8 cellular contexts compared by ENCODE assay signal in genomic region chr7:1466524-1467271, GRCh38. TPM values are rescaled to one million over a fixed set of nuclear protein-coding genes. Genes with fewer than 3 reads are reported as not detected.
DNase-seq lines count a peak whose midpoint lies in the region; ATAC-seq, FAIRE-seq and TF ChIP-seq lines count a peak whose summit lies in the region.

No MANE protein-coding gene starts in this region.

- H3K4me1 Mint-ChIP-seq in glutamatergic neuron (ENCODE audit: low read depth, unreplicated experiment): no peaks in the 10 kb centered on the region
- H3K4me1 Mint-ChIP-seq in progenitor cell of endocrine pancreas (ENCODE audit: low read depth): peaks cover 5% of the 10 kb centered on the region
- peaks cover 7% of the 10 kb centered on the region for H3K4me1 Mint-ChIP-seq in CD8-positive, alpha-beta T cell (ENCODE audit: low read depth)
- no peaks in the 10 kb centered on the region for H3K4me1 Mint-ChIP-seq in activated CD4-positive, alpha-beta T cell treated with anti-CD3 and anti-CD28 coated beads for 36 hours

- no peaks in the 10 kb centered on the region for H3K27me3 ChIP-seq in SJSA1 (replicated peaks)
- no peaks in the 10 kb centered on the region for H3K27me3 ChIP-seq in CD8-positive, alpha-beta T cell (ENCODE audit: insufficient read depth, low read length)

- H3K4me3 ChIP-seq in SJSA1: no peak overlapping the region
- H3K4me3 ChIP-seq in CD8-positive, alpha-beta T cell (ENCODE audit: low read depth, low read length): no peak overlapping the region

- POLR2A ChIA-PET in CD8-positive, alpha-beta T cell (lab: Charles Lee): no interaction called here
- POLR2A ChIA-PET in activated CD4-positive, alpha-beta T cell treated with anti-CD3 and anti-CD28 coated beads for 36 hours (lab: Charles Lee): interaction anchor here (0.6 kb wide), 1 partner anchor 57 kb away, joined by 3 read pairs; no protein-coding TSS in a partner anchor

- DNase-seq in SJSA1 (ENCODE audit: low read depth in 1 of 2, low spot score in 2 of 2) (peak; percentile 29 to 65), glutamatergic neuron (peak; percentile 62), progenitor cell of endocrine pancreas (ENCODE audit: low spot score, unreplicated experiment) (no peak), Ammon's horn (ENCODE audit: low spot score) (no peak), NCI-H2081 (lab: John Stamatoyannopoulos, UW) (no peak)
- no peak for DNase-seq in CD8-positive, alpha-beta T cell
- DNase-seq in activated CD4-positive, alpha-beta T cell treated with anti-CD3 and anti-CD28 coated beads for 36 hours: no peak

- ATAC-seq in CD8-positive, alpha-beta T cell: no peak
- ATAC-seq in activated CD4-positive, alpha-beta T cell treated with anti-CD3 and anti-CD28 coated beads for 36 hours: no peak

- H3K27ac Mint-ChIP-seq in glutamatergic neuron (ENCODE audit: unreplicated experiment) (no peak overlapping the region), progenitor cell of endocrine pancreas (peak overlapping the region; percentile 24)
- H3K27ac Mint-ChIP-seq in CD8-positive, alpha-beta T cell: no peak overlapping the region
- no peak overlapping the region for H3K27ac Mint-ChIP-seq in activated CD4-positive, alpha-beta T cell treated with anti-CD3 and anti-CD28 coated beads for 36 hours

- no peaks in the 10 kb centered on the region for H3K9me3 ChIP-seq in SJSA1 (replicated peaks)
- no peaks in the 10 kb centered on the region for H3K9me3 ChIP-seq in CD8-positive, alpha-beta T cell (ENCODE audit: low read length)

- CTCF ChIA-PET in CD8-positive, alpha-beta T cell (lab: Charles Lee): no interaction called here
- CTCF ChIA-PET in activated CD4-positive, alpha-beta T cell treated with anti-CD3 and anti-CD28 coated beads for 36 hours (lab: Charles Lee): no interaction called here

- no peaks in the 10 kb centered on the region for H3K36me3 Mint-ChIP-seq in glutamatergic neuron (ENCODE audit: unreplicated experiment)
- no peaks in the 10 kb centered on the region for H3K36me3 Mint-ChIP-seq in progenitor cell of endocrine pancreas (ENCODE audit: insufficient read depth)
- peaks cover 2% of the 10 kb centered on the region for H3K36me3 Mint-ChIP-seq in CD8-positive, alpha-beta T cell
- no peaks in the 10 kb centered on the region for H3K36me3 Mint-ChIP-seq in activated CD4-positive, alpha-beta T cell treated with anti-CD3 and anti-CD28 coated beads for 36 hours (ENCODE audit: low read depth)

- intact Hi-C loops in CD8-positive, alpha-beta T cell (cut with DNase I, micrococcal nuclease): no loop called here
- intact Hi-C loops in activated CD4-positive, alpha-beta T cell treated with anti-CD3 and anti-CD28 coated beads for 36 hours (cut with DNase I, micrococcal nuclease): no loop called here

- TF ChIP-seq CTCF in glutamatergic neuron (IDR thresholded peaks at IDR 0.05; ENCODE audit: partially characterized antibody, unreplicated experiment): no peak
- TF ChIP-seq CTCF in progenitor cell of endocrine pancreas (IDR thresholded peaks at IDR 0.05; ENCODE audit: unreplicated experiment): no peak
- TF ChIP-seq CTCF in CD8-positive, alpha-beta T cell (IDR thresholded peaks at IDR 0.05): no peak

- H3K27me3 Mint-ChIP-seq in glutamatergic neuron (ENCODE audit: unreplicated experiment): no peaks in the 10 kb centered on the region
- peaks cover 6% of the 10 kb centered on the region for H3K27me3 Mint-ChIP-seq in progenitor cell of endocrine pancreas
- H3K27me3 Mint-ChIP-seq in CD8-positive, alpha-beta T cell (ENCODE audit: low read depth): no peaks in the 10 kb centered on the region
- H3K27me3 Mint-ChIP-seq in activated CD4-positive, alpha-beta T cell treated with anti-CD3 and anti-CD28 coated beads for 36 hours: no peaks in the 10 kb centered on the region

- H3K4me1 ChIP-seq in SJSA1 (replicated peaks): peaks cover 9% of the 10 kb centered on the region
- H3K4me1 ChIP-seq in CD8-positive, alpha-beta T cell (ENCODE audit: insufficient read depth, low read length): no peaks in the 10 kb centered on the region

- H3K9me3 Mint-ChIP-seq in glutamatergic neuron (ENCODE audit: unreplicated experiment) (peaks cover 2% of the 10 kb centered on the region), progenitor cell of endocrine pancreas (ENCODE audit: low read depth) (no peaks in the 10 kb centered on the region)
- H3K9me3 Mint-ChIP-seq in CD8-positive, alpha-beta T cell: no peaks in the 10 kb centered on the region
- no peaks in the 10 kb centered on the region for H3K9me3 Mint-ChIP-seq in activated CD4-positive, alpha-beta T cell treated with anti-CD3 and anti-CD28 coated beads for 36 hours (ENCODE audit: low read depth)

- H3K36me3 ChIP-seq in SJSA1: peaks cover 34% of the 10 kb centered on the region
- H3K36me3 ChIP-seq in CD8-positive, alpha-beta T cell (ENCODE audit: insufficient read depth, low read length): no peaks in the 10 kb centered on the region

- peak; percentile 82 for FAIRE-seq in G401.6 (lab: Jason Lieb, UNC)

- H3K27ac ChIP-seq in SJSA1: no peak overlapping the region
- no peak overlapping the region for H3K27ac ChIP-seq in CD8-positive, alpha-beta T cell (ENCODE audit: low read depth, low read length)

- H3K4me3 Mint-ChIP-seq in glutamatergic neuron (ENCODE audit: unreplicated experiment) (no peak overlapping the region), progenitor cell of endocrine pancreas (ENCODE audit: low read depth) (no peak overlapping the region)
- no peak overlapping the region for H3K4me3 Mint-ChIP-seq in CD8-positive, alpha-beta T cell
- no peak overlapping the region for H3K4me3 Mint-ChIP-seq in activated CD4-positive, alpha-beta T cell treated with anti-CD3 and anti-CD28 coated beads for 36 hours

RNA-seq across cellular contexts. Expression of gene MICALL2, which starts 7.4 kb away (rescaled TPM):
- total RNA-seq in SJSA1 (2014; rRNA removed; shearing (Covaris generic)): 4.0 and 7.7 TPM in 2 replicates
- total RNA-seq in glutamatergic neuron (ENCODE audit: unreplicated experiment) (28.0 TPM), progenitor cell of endocrine pancreas (12.7 and 13.9 TPM in 2 replicates)
- 1 to 10 TPM; 1.2 to 2.1 TPM for total RNA-seq in CD8-positive, alpha-beta T cell
- 1 to 10 TPM; 1.9 to 2.7 TPM for total RNA-seq in activated CD4-positive, alpha-beta T cell treated with anti-CD3 and anti-CD28 coated beads for 36 hours

RNA-seq across cellular contexts. Expression of gene INTS1, which starts 37.5 kb away (rescaled TPM):
- 34.9 and 36.8 TPM in 2 replicates for total RNA-seq in SJSA1 (2014; rRNA removed; shearing (Covaris generic))
- total RNA-seq in glutamatergic neuron (ENCODE audit: unreplicated experiment) (108 TPM), progenitor cell of endocrine pancreas (145 and 150 TPM in 2 replicates)
- total RNA-seq in CD8-positive, alpha-beta T cell: 100 to 1,000 TPM; 106 to 113 TPM
- 10 to 100 TPM; 78.1 to 81.7 TPM for total RNA-seq in activated CD4-positive, alpha-beta T cell treated with anti-CD3 and anti-CD28 coated beads for 36 hours

Comparison
In these comparisons a context has a peak if more than half of its experiments do, and no peak if none do; other contexts are left out.
1. DNase-seq: peak in SJSA1 (2 of 2) and glutamatergic neuron (single experiment); none in progenitor cell of endocrine pancreas (single experiment), Ammon's horn (single experiment), CD8-positive, alpha-beta T cell (0 of 7), NCI-H2081 (0 of 2) and activated CD4-positive, alpha-beta T cell treated with anti-CD3 and anti-CD28 coated beads for 36 hours (single experiment).